ENCODE assay signal across 8 cellular contexts in the genomic region with DNA sequence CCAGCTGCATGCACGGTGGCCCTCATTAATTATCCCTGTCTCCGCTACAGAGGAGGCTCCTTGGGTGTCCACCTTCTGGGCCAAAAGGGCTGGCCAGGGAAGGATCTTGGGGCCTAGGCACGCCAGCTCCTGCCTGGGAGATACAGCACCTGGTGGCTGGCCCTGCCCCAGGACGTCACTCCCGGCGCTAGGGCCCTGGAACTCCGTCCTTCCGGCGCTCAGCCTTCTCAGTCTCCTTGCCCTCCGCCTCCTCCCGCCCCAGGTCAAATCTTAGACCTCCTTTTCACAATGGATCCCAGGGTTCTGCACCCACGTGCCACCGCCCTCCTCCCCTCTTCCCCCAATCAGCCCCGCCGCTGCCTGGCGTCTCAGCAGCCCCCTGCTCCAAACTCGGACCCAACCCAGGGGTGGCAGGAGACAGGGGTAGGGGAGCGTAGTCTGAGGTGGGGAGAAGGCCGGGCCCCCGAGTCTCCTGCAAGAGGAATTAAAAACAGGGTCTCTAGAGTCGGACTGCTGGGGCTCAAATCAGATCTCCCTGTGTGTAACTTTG. TPM values are rescaled to one million over a fixed set of nuclear protein-coding genes. Genes with fewer than 3 reads are reported as not detected.
DNase-seq lines count a peak whose midpoint lies in the region; ATAC-seq and TF ChIP-seq lines count a peak whose summit lies in the region.

No MANE protein-coding gene starts in this region.

- peak; percentile 53 for ATAC-seq in GM21825 (IDR thresholded peaks at IDR 0.05; ENCODE audit: unreplicated experiment)
- ATAC-seq in left colon, result peak; percentile 82

- peak overlapping the region; percentile 99 for H3K4me2 ChIP-seq in Loucy (ENCODE audit: low read depth, low read length, poor library complexity, severe bottlenecking)

- H3K9me2 ChIP-seq in Loucy (replicated peaks; ENCODE audit: low read depth, low read length), result no peaks in the 10 kb centered on the region

- peaks cover 58% of the 10 kb centered on the region for H3K79me2 ChIP-seq in Loucy (ENCODE audit: insufficient read depth, low read length)

- no peak for TF ChIP-seq CTCF in Loucy (conservative IDR thresholded peaks at IDR 0.05; ENCODE audit: low read length)
- no peak for TF ChIP-seq CTCF in colonic mucosa (IDR thresholded peaks at IDR 0.05)

- peak overlapping the region; percentile 94 for H3K27ac ChIP-seq in colonic mucosa

- H3K4me1 ChIP-seq in Loucy (ENCODE audit: insufficient read depth, low read length, poor library complexity, severe bottlenecking) (peaks cover 42% of the 10 kb centered on the region), colonic mucosa (peaks cover 14% of the 10 kb centered on the region)

- H4K20me1 ChIP-seq in Loucy (ENCODE audit: insufficient read depth, low read length, poor library complexity, severe bottlenecking), result peaks cover 51% of the 10 kb centered on the region

- DNase-seq in GM03348 (ENCODE audit: low spot score), result peak; percentile 79
- DNase-seq in activated CD4-positive, alpha-beta T cell treated with anti-CD3 and anti-CD28 coated beads for 4 hours, result peak; percentile 34 to 38
- DNase-seq in colonic mucosa, result peak; percentile 87
- peak; percentile 86 to 88 for DNase-seq in left colon
- DNase-seq in stimulated activated CD4-positive, alpha-beta T cell treated with anti-CD3 and anti-CD28 coated beads, Interleukin-2, amount 100 ng/mL, for 4 hours (ENCODE audit: low read depth), result peak; percentile 19
- DNase-seq in SKM-1 (lab: John Stamatoyannopoulos, UW; ENCODE audit: unreplicated experiment), result no peak

- no peaks in the 10 kb centered on the region for H3K9me3 ChIP-seq in Loucy (ENCODE audit: insufficient read depth, low read depth, low read length)
- no peaks in the 10 kb centered on the region for H3K9me3 ChIP-seq in colonic mucosa

- intact Hi-C loops in colonic mucosa (cut with DNase I) (no loop called here), left colon (cut with DNase I, micrococcal nuclease) (no loop called here)

- H3K36me3 ChIP-seq in Loucy (ENCODE audit: insufficient read depth, low read length), result no peaks in the 10 kb centered on the region
- no peaks in the 10 kb centered on the region for H3K36me3 ChIP-seq in colonic mucosa

- H2AFZ ChIP-seq in Loucy (ENCODE audit: low read length), result peak overlapping the region; percentile 50

- peak overlapping the region; percentile 92 for H3K4me3 ChIP-seq in Loucy (ENCODE audit: low read length, poor library complexity, severe bottlenecking)
- peak overlapping the region; percentile 94 for H3K4me3 ChIP-seq in colonic mucosa

- H3F3A ChIP-seq in Loucy (ENCODE audit: low read depth), result no peaks in the 10 kb centered on the region

- H3K27me3 ChIP-seq in Loucy (ENCODE audit: insufficient read depth, low read length, poor library complexity, severe bottlenecking), result no peaks in the 10 kb centered on the region
- H3K27me3 ChIP-seq in colonic mucosa, result no peaks in the 10 kb centered on the region

- H3K9ac ChIP-seq in Loucy (ENCODE audit: low read depth, low read length, poor library complexity, severe bottlenecking), result peak overlapping the region; percentile 95
- peak overlapping the region; percentile 86 to 97 for H3K9ac ChIP-seq in colonic mucosa (ENCODE audit: low read depth in 2 of 2, low read length in 2 of 2)

RNA-seq across cellular contexts. Expression of a gene that starts 0.9 kb away (rescaled TPM):
- total RNA-seq in colonic mucosa (100 to 1,000 TPM; 315 to 393 TPM), left colon (100 to 1,000 TPM; 170 to 242 TPM)
